11 cellular contexts compared by ENCODE assay signal in the genomic region with DNA sequence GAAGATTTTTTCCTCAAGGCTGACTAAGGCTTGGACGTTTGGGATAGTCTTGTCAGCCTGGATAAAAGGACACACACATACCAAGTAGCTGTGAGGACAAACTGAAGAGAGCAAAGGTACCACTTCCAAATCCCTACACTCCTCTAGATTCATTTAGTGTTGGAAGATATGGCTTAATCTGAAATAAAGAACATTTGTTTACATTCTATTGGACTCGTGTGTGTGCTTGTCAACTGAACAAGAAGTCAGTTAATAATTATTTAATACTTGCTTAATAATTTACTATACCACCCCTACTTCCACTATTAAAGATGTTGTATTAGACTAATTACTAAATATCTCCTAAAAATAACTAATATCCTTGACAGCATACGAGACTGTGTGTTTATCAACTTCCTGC.
"Had no signal": no experiment of that assay in that cellular context is flagged by ENCODE, and none has a peak within 500 bp of the region (broad histone marks: within the 10 kb centered on the region; RNA-seq: fewer than 3 reads in every experiment).

No MANE protein-coding gene starts in this region.

- H2AFZ ChIP-seq: GM23248 had no signal

- H3K9ac ChIP-seq: GM23248 had no signal

- H3K36me3 ChIP-seq: HAP-1 had no signal

- H3K9me3 Mint-ChIP-seq: GM23338, H9 had no signal

- H3K27ac ChIP-seq: GM23248 had no signal

- H3K4me1 ChIP-seq: HAP-1 had no signal

- H3K4me3 Mint-ChIP-seq: GM23338, H9, HFFc6 had no signal

- H3K4me1 Mint-ChIP-seq: GM23338, H9 had no signal

- H3K4me2 ChIP-seq: GM23338 had no signal

- H3K27ac Mint-ChIP-seq: GM23338, HFFc6 had no signal

- H3K4me3 ChIP-seq: GM23248, GM23338, HAP-1 had no signal

- H3K9me3 ChIP-seq: HAP-1 had no signal

- FAIRE-seq: H1, H54 had no signal

- ATAC-seq: GM23338, HCT116 had no signal

- DNase-seq: GM23248, GOT3, H7, H9, HCEC 1CT, HFFc6 had no signal
